In the genomic region with DNA sequence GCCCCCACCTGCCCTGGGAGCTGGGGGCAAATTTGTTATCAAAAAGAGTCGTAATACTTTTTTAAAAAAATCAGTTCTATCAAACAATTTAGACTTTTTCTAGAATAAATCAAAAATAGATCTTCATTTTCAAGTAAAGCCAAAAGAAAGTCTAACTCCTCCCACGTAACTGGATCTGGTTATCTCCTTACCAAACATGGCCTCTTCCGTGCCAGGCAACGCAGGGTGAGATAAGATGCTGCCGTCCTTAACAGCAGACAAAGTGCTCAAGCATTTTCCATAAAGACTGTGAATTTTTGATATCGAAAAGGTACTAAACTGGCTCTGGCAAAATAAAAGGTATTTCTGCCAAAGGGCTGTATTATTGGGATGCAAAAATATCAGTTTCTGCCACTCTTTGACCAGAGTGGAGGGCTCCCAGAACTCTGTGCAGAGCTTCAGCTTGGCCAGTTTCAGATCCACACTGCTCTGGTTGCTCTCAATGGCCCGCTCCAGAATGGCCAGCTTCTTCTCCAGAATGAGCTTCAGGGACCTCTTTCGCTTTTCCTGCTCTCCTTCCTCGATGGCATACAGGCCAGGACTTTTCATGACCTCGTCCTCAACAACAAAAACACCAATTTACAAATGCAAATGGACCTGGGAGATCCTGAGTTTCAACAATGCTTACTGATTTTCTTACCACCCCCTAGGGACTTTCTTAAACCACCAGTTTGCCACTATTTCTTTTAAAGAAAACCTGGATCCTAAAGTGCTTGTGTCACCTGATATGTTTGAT, we compare ENCODE assay signal across 13 cellular contexts. TPM values are rescaled to one million over a fixed set of nuclear protein-coding genes. Genes with fewer than 3 reads are reported as not detected.
DNase-seq lines count a peak whose midpoint lies in the region; FAIRE-seq and TF ChIP-seq lines count a peak whose summit lies in the region.
"Had no signal": no experiment of that assay in that cellular context is flagged by ENCODE, and none has a peak within 500 bp of the region (broad histone marks: within the 10 kb centered on the region; RNA-seq: fewer than 3 reads in every experiment).

No MANE protein-coding gene starts in this region.

- H3K4me3 ChIP-seq in Peyer's patch, result no peak overlapping the region
- no peak overlapping the region for H3K4me3 ChIP-seq in esophagus muscularis mucosa
- no peak overlapping the region for H3K4me3 ChIP-seq in rectal smooth muscle tissue (ENCODE audit: low read length)
- H3K4me3 ChIP-seq: PC-9 had no signal

- H3K36me3 ChIP-seq in Peyer's patch, result peaks cover 0 to 35% (median 0%) of the 10 kb centered on the region in 3 donors
- peaks cover 15 to 53% (median 41%) of the 10 kb centered on the region in 4 donors for H3K36me3 ChIP-seq in esophagus muscularis mucosa
- H3K36me3 ChIP-seq in rectal smooth muscle tissue (ENCODE audit: control insufficient read depth, insufficient read depth, low read length), result peaks cover 7% of the 10 kb centered on the region

- no peak for TF ChIP-seq POLR2A in Peyer's patch (IDR thresholded peaks at IDR 0.05)
- no peak for TF ChIP-seq POLR2A in esophagus muscularis mucosa (IDR thresholded peaks at IDR 0.05; ENCODE audit: low read depth)
- no peak for TF ChIP-seq POLR2A in GM12891 (IDR thresholded peaks at IDR 0.05; ENCODE audit: low read depth, low read length)

- intact Hi-C loops in esophagus muscularis mucosa (cut with DNase I), result loop anchor here (2.0 to 10.0 kb wide), 4 partner anchors 394 to 515 kb away; a partner anchor contains a TSS

- H3K14ac ChIP-seq in H9 (ENCODE audit: insufficient read depth, low read length), result no peak overlapping the region

- no peaks in the 10 kb centered on the region for H3K79me2 ChIP-seq in H9 (ENCODE audit: insufficient read depth, low read length)

- H3K9me3 Mint-ChIP-seq in H9, result peaks cover 5 to 8% of the 10 kb centered on the region in 2 experiments

- H3K23me2 ChIP-seq in H9 (ENCODE audit: insufficient read length, low read depth, low read length, poor library complexity, severe bottlenecking), result no peaks in the 10 kb centered on the region

- no peak overlapping the region for H3K56ac ChIP-seq in H9 (ENCODE audit: insufficient read length, low read depth, low read length)

- no peak for TF ChIP-seq EP300 in esophagus muscularis mucosa (IDR thresholded peaks at IDR 0.05)

- H3T11ph ChIP-seq in H9 (ENCODE audit: low read length), result no peak overlapping the region

- H3K4ac ChIP-seq in H9 (ENCODE audit: low read depth, low read length), result no peak overlapping the region

- H3K23ac ChIP-seq in H9 (ENCODE audit: insufficient read length, low read depth, low read length), result no peak overlapping the region

- H2AFZ ChIP-seq in H9 (ENCODE audit: low read length), result no peak overlapping the region
- H2AFZ ChIP-seq: PC-9 had no signal

- H3K4me1 ChIP-seq in H9 (ENCODE audit: insufficient read depth, low read length) (peaks cover 14% of the 10 kb centered on the region; the same call in 1 of the 2 replicates), Peyer's patch (peaks cover 0 to 15% (median 3%) of the 10 kb centered on the region in 4 donors), esophagus muscularis mucosa (peaks cover 10 to 34% (median 32%) of the 10 kb centered on the region in 4 donors), rectal smooth muscle tissue (ENCODE audit: control insufficient read depth, insufficient read depth, low read length) (peaks cover 11% of the 10 kb centered on the region)

- no peak for FAIRE-seq in GM12891 (lab: Jason Lieb, UNC)

- no peak overlapping the region for H4K5ac ChIP-seq in H9 (ENCODE audit: insufficient read length, low read depth, low read length)

- TF ChIP-seq CTCF in H9 (conservative IDR thresholded peaks at IDR 0.05) (no peak), Peyer's patch (IDR thresholded peaks at IDR 0.05) (no peak), esophagus muscularis mucosa (IDR thresholded peaks at IDR 0.05) (no peak)

- WGBS in H9 (ENCODE audit: extremely low coverage, insufficient read length, low lambda C conversion rate), result no CpG with 5 or more reads among the region's 10 CpGs
- 84% methylated on average over 10 of the region's 10 CpGs for whole genome bisulfite sequencing in esophagus muscularis mucosa

- no peaks in the 10 kb centered on the region for H3K79me1 ChIP-seq in H9 (ENCODE audit: insufficient read depth, low read depth, low read length, poor library complexity, severe bottlenecking)

- peak overlapping the region; percentile 5 to 30; a peak in 2 of 5 replicates for H3K4me3 Mint-ChIP-seq in H9

- H2BK120ac ChIP-seq in H9 (ENCODE audit: low read depth, low read length, poor library complexity, severe bottlenecking), result no peak overlapping the region

- no peak overlapping the region for H3K18ac ChIP-seq in H9 (ENCODE audit: insufficient read length, low read depth, low read length)

- H2BK15ac ChIP-seq in H9 (ENCODE audit: low read depth, low read length), result no peak overlapping the region

- peak overlapping the region; percentile 23 for H3K4me2 ChIP-seq in H9 (ENCODE audit: insufficient read depth, insufficient read length, low read length)
- H3K4me2 ChIP-seq: PC-9 had no signal

- H4K8ac ChIP-seq in H9 (replicated peaks; ENCODE audit: insufficient read length, low read depth, low read length), result no peak overlapping the region

- peak overlapping the region in 2 of 3 experiments; percentile 4 to 93; a peak in 3 of 7 replicates for H3K27ac Mint-ChIP-seq in H9

- no peak overlapping the region for H3K9ac ChIP-seq in H9 (ENCODE audit: extremely low read depth, insufficient read length, low read length)
- H3K9ac ChIP-seq in rectal smooth muscle tissue (ENCODE audit: low read length), result no peak overlapping the region

- H2BK5ac ChIP-seq in H9 (ENCODE audit: insufficient read length, low read length), result no peak overlapping the region

- H3K9me3 ChIP-seq in H9 (ENCODE audit: control insufficient read depth, low read depth, low read length), result no peaks in the 10 kb centered on the region
- no peaks in the 10 kb centered on the region for H3K9me3 ChIP-seq in Peyer's patch
- no peaks in the 10 kb centered on the region for H3K9me3 ChIP-seq in esophagus muscularis mucosa

- H2BK12ac ChIP-seq in H9 (ENCODE audit: insufficient read length, low read depth, low read length), result no peak overlapping the region

- H3K27ac ChIP-seq in H9 (ENCODE audit: insufficient read length, low read depth, low read length) (peak overlapping the region; percentile 55), Peyer's patch (peak overlapping the region in 3 of 4 donors; percentile 19 to 77 (median 73)), esophagus muscularis mucosa (replicated peaks in 1 of 4) (peak overlapping the region; percentile 54 to 77 (median 74)), rectal smooth muscle tissue (ENCODE audit: low read depth, low read length) (peak overlapping the region; percentile 68)
- H3K27ac ChIP-seq: PC-9 had no signal

- H2AK5ac ChIP-seq in H9 (ENCODE audit: insufficient read length, low read length), result no peak overlapping the region

- in situ Hi-C loops in KBM-7 (cut with MboI; ENCODE audit: low pct_unique_long_range_greater_than_20kb, low sequenced_read_pairs), result no loop called here

- peaks cover 35 to 45% of the 10 kb centered on the region in 2 experiments for H3K4me1 Mint-ChIP-seq in H9

- no peak overlapping the region for H4K91ac ChIP-seq in H9 (ENCODE audit: insufficient read length, low read depth, low read length)

- DNase-seq in H9 (no peak), Peyer's patch (no peak), esophagus muscularis mucosa (ENCODE audit: extremely low spot score) (no peak), KBM-7 (no peak), GM12891 (ENCODE audit: insufficient read length, low spot score) (no peak), NCI-H1105 (lab: John Stamatoyannopoulos, UW) (no peak), NCI-H146 treated with DMSO at 0.1 percent for 48 hours (lab: John Stamatoyannopoulos, UW; ENCODE audit: unreplicated experiment) (no peak)
- DNase-seq: activated CD4-positive, CD25-positive, alpha-beta regulatory T cell; hippocampal formation; NCI-H1092; PC-9; stimulated activated naive CD4-positive, alpha-beta T cell treated with Interleukin-2 at 50 U/mL for 16 hours had no signal

- H3K27me3 Mint-ChIP-seq in H9 (ENCODE audit: low read depth), result no peaks in the 10 kb centered on the region

- peaks cover 11 to 46% (median 35%) of the 10 kb centered on the region in 3 experiments; a peak in 6 of 7 replicates for H3K36me3 Mint-ChIP-seq in H9 (ENCODE audit: insufficient read depth in 1 of 3, low read depth in 3 of 3)

- no peak overlapping the region for H2BK20ac ChIP-seq in H9 (ENCODE audit: low read depth, low read length, poor library complexity, severe bottlenecking)

- H3K27me3 ChIP-seq in H9 (ENCODE audit: insufficient read depth, low read length), result no peaks in the 10 kb centered on the region
- no peaks in the 10 kb centered on the region for H3K27me3 ChIP-seq in Peyer's patch
- no peaks in the 10 kb centered on the region for H3K27me3 ChIP-seq in esophagus muscularis mucosa
- no peaks in the 10 kb centered on the region for H3K27me3 ChIP-seq in rectal smooth muscle tissue (ENCODE audit: control insufficient read depth, insufficient read depth, low read length)

- no peaks in the 10 kb centered on the region for H4K20me1 ChIP-seq in H9 (ENCODE audit: control insufficient read depth, insufficient read depth, insufficient read length)

TF ChIP-seq in GM12891, 5 proteins besides CTCF, POLR2A, EP300 and RAD21:
- TF ChIP-seq PAX5 (IDR thresholded peaks at IDR 0.05; ENCODE audit: insufficient read depth, low read length, severe bottlenecking) (no peak), SPI1 (IDR thresholded peaks at IDR 0.05; ENCODE audit: low read depth, low read length) (no peak), POU2F2 (IDR thresholded peaks at IDR 0.05; ENCODE audit: low read depth, low read length) (no peak), POLR2AphosphoS5 (IDR thresholded peaks at IDR 0.05; ENCODE audit: low read depth, low read length) (no peak), TAF1 (IDR thresholded peaks at IDR 0.05; ENCODE audit: low read depth, low read length) (no peak)

RNA-seq across cellular contexts. Expression of a gene that starts 29.0 kb away (rescaled TPM):
- total RNA-seq in H9 (2021) (18.1 and 21.2 TPM in 2 replicates), Peyer's patch (10 to 100 TPM; 28.2 to 47.0 (median 41.5) TPM), esophagus muscularis mucosa (10 to 100 TPM in 3 of 4 donors, 1 to 10 TPM in 1; 8.0 to 14.1 (median 12.2) TPM)
- 8.8 TPM for polyA plus RNA-seq in GM12891 (2012; ENCODE audit: low read depth, missing spikeins)

RNA-seq across cellular contexts. Expression of a gene that starts 46.4 kb away (rescaled TPM):
- total RNA-seq in H9 (2021) (97.3 and 113 TPM in 2 replicates), Peyer's patch (10 to 100 TPM; 24.4 to 51.9 (median 40.9) TPM), esophagus muscularis mucosa (100 to 1,000 TPM in 3 of 4 donors, 10 to 100 TPM in 1; 96.8 to 139 (median 117) TPM)
- polyA plus RNA-seq in GM12891 (2012; ENCODE audit: low read depth, missing spikeins), result 136 TPM
